In the genomic region with DNA sequence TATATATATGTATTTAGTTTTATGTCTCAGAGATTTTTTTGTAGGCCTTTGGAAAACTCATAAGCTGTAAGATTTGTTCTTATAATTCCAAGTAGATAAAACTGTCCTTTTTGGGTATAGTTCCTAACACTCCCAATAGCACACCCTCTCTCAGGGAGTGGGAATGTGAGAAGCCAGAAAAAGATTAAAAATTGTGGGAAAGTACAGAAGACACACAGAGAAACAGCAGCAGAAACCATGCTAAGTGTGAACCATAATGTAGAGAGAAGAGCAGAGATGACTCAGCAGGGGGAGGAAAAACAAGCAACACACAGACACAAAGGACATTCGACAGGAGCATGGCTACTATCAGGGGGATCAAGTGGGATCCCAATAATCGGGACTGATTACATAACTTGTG, we compare ENCODE assay signal across 19 cellular contexts.
"Had no signal": no experiment of that assay in that cellular context is flagged by ENCODE, and none has a peak within 500 bp of the region (broad histone marks: within the 10 kb centered on the region; RNA-seq: fewer than 3 reads in every experiment).

No MANE protein-coding gene starts in this region.

- H3K27me3 ChIP-seq: sigmoid colon had no signal

- ATAC-seq: activated CD4-positive, alpha-beta T cell treated with anti-CD3 and anti-CD28 coated beads for 36 hours; activated CD8-positive, alpha-beta T cell treated with anti-CD3 and anti-CD28 coated beads for 36 hours; activated naive CD8-positive, alpha-beta T cell treated with anti-CD3 and anti-CD28 coated beads, Interleukin-2, amount 50 U/mL, for 24 hours; left ventricle myocardium superior; naive thymus-derived CD4-positive, alpha-beta T cell; T-cell had no signal

- H3K27ac ChIP-seq: prostate gland, sigmoid colon, SK-N-MC, VCaP had no signal

- H3K4me1 Mint-ChIP-seq: activated CD4-positive, alpha-beta T cell treated with anti-CD3 and anti-CD28 coated beads for 36 hours; activated naive CD8-positive, alpha-beta T cell treated with anti-CD3 and anti-CD28 coated beads, Interleukin-2, amount 50 U/mL, for 24 hours; naive thymus-derived CD4-positive, alpha-beta T cell; T-cell had no signal

- H3K4me3 Mint-ChIP-seq: activated CD4-positive, alpha-beta T cell treated with anti-CD3 and anti-CD28 coated beads for 36 hours; activated CD8-positive, alpha-beta T cell treated with anti-CD3 and anti-CD28 coated beads for 36 hours; activated naive CD8-positive, alpha-beta T cell treated with anti-CD3 and anti-CD28 coated beads, Interleukin-2, amount 50 U/mL, for 24 hours; activated T-helper 1 cell treated with anti-CD3 and anti-CD28 coated beads, Interleukin-12 subunit alpha, Interleukin-12 subunit beta, Interleukin-2, Interleukin-4 antibody, amounts not matched to agents 30 ng/mL and 10 ng/mL and 1 ng/mL, durations not matched to agents 14 hours and 24 hours and 36 hours; naive thymus-derived CD4-positive, alpha-beta T cell; T-cell; type B pancreatic cell had no signal

- H3K4me3 ChIP-seq: prostate gland, sigmoid colon, SK-N-MC had no signal

- H3K27me3 Mint-ChIP-seq: activated CD4-positive, alpha-beta T cell treated with anti-CD3 and anti-CD28 coated beads for 36 hours; activated CD8-positive, alpha-beta T cell treated with anti-CD3 and anti-CD28 coated beads for 36 hours; activated naive CD8-positive, alpha-beta T cell treated with anti-CD3 and anti-CD28 coated beads, Interleukin-2, amount 50 U/mL, for 24 hours; naive thymus-derived CD4-positive, alpha-beta T cell; T-cell; type B pancreatic cell had no signal

- H3K4me1 ChIP-seq: prostate gland, sigmoid colon had no signal

- H3K9me3 Mint-ChIP-seq: activated T-helper 1 cell treated with anti-CD3 and anti-CD28 coated beads, Interleukin-12 subunit alpha, Interleukin-12 subunit beta, Interleukin-2, Interleukin-4 antibody, amounts not matched to agents 30 ng/mL and 10 ng/mL and 1 ng/mL, durations not matched to agents 14 hours and 24 hours and 36 hours; type B pancreatic cell had no signal

- DNase-seq: activated CD4-positive, alpha-beta T cell treated with anti-CD3 and anti-CD28 coated beads for 36 hours; activated CD8-positive, alpha-beta memory T cell treated with anti-CD3 and anti-CD28 coated beads, Interleukin-2, amount 50 U/mL, for 48 hours; activated CD8-positive, alpha-beta T cell treated with anti-CD3 and anti-CD28 coated beads for 36 hours; activated naive CD4-positive, alpha-beta T cell treated with Interleukin-2 at 50 U/mL for 16 hours; activated naive CD8-positive, alpha-beta T cell treated with anti-CD3 and anti-CD28 coated beads, Interleukin-2, amount 50 U/mL, for 24 hours; kidney; left ventricle myocardium superior; midbrain; naive thymus-derived CD4-positive, alpha-beta T cell; occipital lobe; sigmoid colon; stimulated activated naive CD4-positive, alpha-beta T cell; substantia nigra; T-cell had no signal

- H3K36me3 ChIP-seq: prostate gland, sigmoid colon had no signal

- H3K9me3 ChIP-seq: prostate gland, sigmoid colon had no signal

- H3K27ac Mint-ChIP-seq: activated CD4-positive, alpha-beta T cell treated with anti-CD3 and anti-CD28 coated beads for 36 hours; activated CD8-positive, alpha-beta T cell treated with anti-CD3 and anti-CD28 coated beads for 36 hours; activated naive CD8-positive, alpha-beta T cell treated with anti-CD3 and anti-CD28 coated beads, Interleukin-2, amount 50 U/mL, for 24 hours; activated T-helper 1 cell treated with anti-CD3 and anti-CD28 coated beads, Interleukin-12 subunit alpha, Interleukin-12 subunit beta, Interleukin-2, Interleukin-4 antibody, amounts not matched to agents 30 ng/mL and 10 ng/mL and 1 ng/mL, durations not matched to agents 14 hours and 24 hours and 36 hours; naive thymus-derived CD4-positive, alpha-beta T cell; T-cell; type B pancreatic cell had no signal

- H3K36me3 Mint-ChIP-seq: naive thymus-derived CD4-positive, alpha-beta T cell; T-cell; type B pancreatic cell had no signal
